In genomic region chr4:73414936-73415271, GRCh38 we compare ENCODE assay signal across 22 cellular contexts. TPM values are rescaled to one million over a fixed set of nuclear protein-coding genes. Genes with fewer than 3 reads are reported as not detected.
"Had no signal": no experiment of that assay in that cellular context is flagged by ENCODE, and none has a peak within 500 bp of the region (broad histone marks: within the 10 kb centered on the region; RNA-seq: fewer than 3 reads in every experiment).

No MANE protein-coding gene starts in this region.

- H3K4me3 Mint-ChIP-seq: T-cell had no signal

- DNase-seq: KBM-7, MV-4-11, NCI-H1048, NCI-H1436, NCI-H187, NCI-H2029, NCI-H2171, NCI-H226, NCI-H446, NCI-H510A, NCI-H524 treated with DMSO at 0.1 percent for 48 hours, NCI-H69, NCI-H774, Right ventricle myocardium superior, RPMI8226, SK-N-SH, SW 1271, T-cell had no signal

- H3K4me1 Mint-ChIP-seq: T-cell had no signal

- ATAC-seq: T-cell had no signal

- H3K36me3 Mint-ChIP-seq: T-cell had no signal

- H3K9me3 ChIP-seq: SK-N-SH had no signal

- H3K27ac ChIP-seq: HL-60 had no signal

- H3K27ac Mint-ChIP-seq: T-cell had no signal

- H3K9ac ChIP-seq: SK-N-SH had no signal

- H3K9me3 Mint-ChIP-seq: T-cell had no signal

RNA-seq across cellular contexts. Expression of gene ALB, which starts 10.8 kb away (rescaled TPM):
- total RNA-seq: LHCN-M2, MCF 10A, SK-MEL-5 had no signal
- polyA plus RNA-seq: SK-N-SH had no signal

RNA-seq across cellular contexts. Expression of gene AFP, which starts 21.1 kb away (rescaled TPM):
- total RNA-seq: LHCN-M2, MCF 10A, Right ventricle myocardium superior, SK-MEL-5 had no signal
